In genomic region chr1:44723496-44724407, GRCh38 we compare ENCODE assay signal across 1 cellular context.
TF ChIP-seq lines count a peak whose summit lies in the region.

No MANE protein-coding gene starts in this region.

TF ChIP-seq in H1, 55 proteins besides CTCF, POLR2A, EP300 and RAD21:
- no peak for TF ChIP-seq YY1 (IDR thresholded peaks at IDR 0.05; ENCODE audit: low read depth, low read length)
- no peak for TF ChIP-seq HDAC2 (IDR thresholded peaks at IDR 0.05; ENCODE audit: borderline replicate concordance in 1 of 2, low read depth in 2 of 2, low read length in 2 of 2)
- no peak for TF ChIP-seq RFX5 (IDR thresholded peaks at IDR 0.05; ENCODE audit: borderline replicate concordance, low read depth, low read length)
- TF ChIP-seq EZH2 (IDR thresholded peaks at IDR 0.05; ENCODE audit: low read depth, low read length, severe bottlenecking), result no peak
- no peak for TF ChIP-seq CBX5 (IDR thresholded peaks at IDR 0.05; ENCODE audit: low read depth, low read length)
- no peak for TF ChIP-seq FOSL1 (IDR thresholded peaks at IDR 0.05; ENCODE audit: insufficient read depth, low read depth, low read length)
- no peak for TF ChIP-seq MAFK (IDR thresholded peaks at IDR 0.05; ENCODE audit: low read depth, low read length)
- TF ChIP-seq SP2 (IDR thresholded peaks at IDR 0.05; ENCODE audit: low read length), result no peak
- TF ChIP-seq GTF2F1 (IDR thresholded peaks at IDR 0.05; ENCODE audit: borderline replicate concordance, low read depth, low read length), result no peak
- TF ChIP-seq ASH2L (IDR thresholded peaks at IDR 0.05; ENCODE audit: low read length), result no peak
- no peak for TF ChIP-seq SAP30 (IDR thresholded peaks at IDR 0.05; ENCODE audit: insufficient read depth, insufficient replicate concordance, low read length)
- TF ChIP-seq RBBP5 (IDR thresholded peaks at IDR 0.05; ENCODE audit: borderline replicate concordance, low read depth, low read length), result no peak
- TF ChIP-seq JUND (IDR thresholded peaks at IDR 0.05; ENCODE audit: low read length), result no peak
- TF ChIP-seq KDM4A (IDR thresholded peaks at IDR 0.05; ENCODE audit: low read depth, low read length, severe bottlenecking), result no peak
- TF ChIP-seq CTBP2 (IDR thresholded peaks at IDR 0.05; ENCODE audit: borderline replicate concordance, insufficient read depth, insufficient read length, low read length), result no peak
- no peak for TF ChIP-seq SIX5 (IDR thresholded peaks at IDR 0.05; ENCODE audit: low read depth, low read length)
- TF ChIP-seq RXRA (IDR thresholded peaks at IDR 0.05; ENCODE audit: insufficient read depth, low read depth, low read length), result no peak
- no peak for TF ChIP-seq CREB1 (IDR thresholded peaks at IDR 0.05)
- TF ChIP-seq TBP (IDR thresholded peaks at IDR 0.05; ENCODE audit: low read depth, low read length), result no peak
